ENCODE assay signal across 2 cellular contexts in genomic region chr17:50380369-50381259, GRCh38.
A peak's percentile ranks its signal among the peaks of the same experiment; 100 is the strongest.
TF ChIP-seq lines count a peak whose summit lies in the region.

No MANE protein-coding gene starts in this region.

TF ChIP-seq in HCT116, 20 proteins besides CTCF, POLR2A, EP300 and RAD21:
- TF ChIP-seq CEBPB (IDR thresholded peaks at IDR 0.05; ENCODE audit: low read depth) (no peak), EZH2 (IDR thresholded peaks at IDR 0.05) (no peak), EGR1 (IDR thresholded peaks at IDR 0.05; ENCODE audit: low read depth) (no peak), SRF (IDR thresholded peaks at IDR 0.05; ENCODE audit: low read depth) (no peak), YY1 (IDR thresholded peaks at IDR 0.05; ENCODE audit: extremely low read depth, insufficient replicate concordance, low read depth, low read length) (no peak), TCF7L2 (IDR thresholded peaks at IDR 0.05; ENCODE audit: borderline replicate concordance, extremely low read depth, insufficient read depth, insufficient read length) (no peak), ZNF274 (IDR thresholded peaks at IDR 0.05; ENCODE audit: low read depth, low read length) (no peak), ZBTB33 (IDR thresholded peaks at IDR 0.05; ENCODE audit: extremely low read depth, insufficient replicate concordance, low read length) (no peak), FOSL1 (IDR thresholded peaks at IDR 0.05; ENCODE audit: low read depth) (no peak), ELF1 (IDR thresholded peaks at IDR 0.05; ENCODE audit: borderline replicate concordance, low read depth) (no peak), POLR2AphosphoS5 (IDR thresholded peaks at IDR 0.05; ENCODE audit: low read depth, low read length) (peak; percentile 56), SP1 (IDR thresholded peaks at IDR 0.05; ENCODE audit: low read depth) (no peak), ZFX (IDR thresholded peaks at IDR 0.05) (peak; percentile 14; the same call in 1 of the 2 replicates), EZH2phosphoT487 (IDR thresholded peaks at IDR 0.05; ENCODE audit: borderline replicate concordance) (no peak), SIN3A (IDR thresholded peaks at IDR 0.05; ENCODE audit: low read depth) (0 out of 2 replicates have a peak, but pooled peaks have one; percentile 29), CBX3 (IDR thresholded peaks at IDR 0.05; ENCODE audit: low read depth) (no peak), JUND (IDR thresholded peaks at IDR 0.05) (peak; percentile 34)
- TF ChIP-seq, protein P1, sequence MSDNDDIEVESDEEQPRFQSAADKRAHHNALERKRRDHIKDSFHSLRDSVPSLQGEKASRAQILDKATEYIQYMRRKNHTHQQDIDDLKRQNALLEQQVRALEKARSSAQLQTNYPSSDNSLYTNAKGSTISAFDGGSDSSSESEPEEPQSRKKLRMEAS (IDR thresholded peaks at IDR 0.05): no peak
- TF ChIP-seq, protein P2, sequence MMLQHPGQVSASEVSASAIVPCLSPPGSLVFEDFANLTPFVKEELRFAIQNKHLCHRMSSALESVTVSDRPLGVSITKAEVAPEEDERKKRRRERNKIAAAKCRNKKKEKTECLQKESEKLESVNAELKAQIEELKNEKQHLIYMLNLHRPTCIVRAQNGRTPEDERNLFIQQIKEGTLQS (IDR thresholded peaks at IDR 0.05): no peak
- TF ChIP-seq, protein P3, sequence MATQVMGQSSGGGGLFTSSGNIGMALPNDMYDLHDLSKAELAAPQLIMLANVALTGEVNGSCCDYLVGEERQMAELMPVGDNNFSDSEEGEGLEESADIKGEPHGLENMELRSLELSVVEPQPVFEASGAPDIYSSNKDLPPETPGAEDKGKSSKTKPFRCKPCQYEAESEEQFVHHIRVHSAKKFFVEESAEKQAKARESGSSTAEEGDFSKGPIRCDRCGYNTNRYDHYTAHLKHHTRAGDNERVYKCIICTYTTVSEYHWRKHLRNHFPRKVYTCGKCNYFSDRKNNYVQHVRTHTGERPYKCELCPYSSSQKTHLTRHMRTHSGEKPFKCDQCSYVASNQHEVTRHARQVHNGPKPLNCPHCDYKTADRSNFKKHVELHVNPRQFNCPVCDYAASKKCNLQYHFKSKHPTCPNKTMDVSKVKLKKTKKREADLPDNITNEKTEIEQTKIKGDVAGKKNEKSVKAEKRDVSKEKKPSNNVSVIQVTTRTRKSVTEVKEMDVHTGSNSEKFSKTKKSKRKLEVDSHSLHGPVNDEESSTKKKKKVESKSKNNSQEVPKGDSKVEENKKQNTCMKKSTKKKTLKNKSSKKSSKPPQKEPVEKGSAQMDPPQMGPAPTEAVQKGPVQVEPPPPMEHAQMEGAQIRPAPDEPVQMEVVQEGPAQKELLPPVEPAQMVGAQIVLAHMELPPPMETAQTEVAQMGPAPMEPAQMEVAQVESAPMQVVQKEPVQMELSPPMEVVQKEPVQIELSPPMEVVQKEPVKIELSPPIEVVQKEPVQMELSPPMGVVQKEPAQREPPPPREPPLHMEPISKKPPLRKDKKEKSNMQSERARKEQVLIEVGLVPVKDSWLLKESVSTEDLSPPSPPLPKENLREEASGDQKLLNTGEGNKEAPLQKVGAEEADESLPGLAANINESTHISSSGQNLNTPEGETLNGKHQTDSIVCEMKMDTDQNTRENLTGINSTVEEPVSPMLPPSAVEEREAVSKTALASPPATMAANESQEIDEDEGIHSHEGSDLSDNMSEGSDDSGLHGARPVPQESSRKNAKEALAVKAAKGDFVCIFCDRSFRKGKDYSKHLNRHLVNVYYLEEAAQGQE (IDR thresholded peaks at IDR 0.05; ENCODE audit: low read depth): no peak

TF ChIP-seq in HepG2, 621 proteins besides CTCF, POLR2A, EP300 and RAD21 (continues in another document):
- TF ChIP-seq KLF12 (CRISPR knock-in tag; IDR thresholded peaks at IDR 0.05; ENCODE audit: borderline replicate concordance) (no peak), ATF7 (IDR thresholded peaks at IDR 0.05) (no peak), ATF7 (CRISPR knock-in tag; IDR thresholded peaks at IDR 0.05) (no peak), ZNF343 (CRISPR knock-in tag; IDR thresholded peaks at IDR 0.05) (no peak), ZNF230 (CRISPR knock-in tag; IDR thresholded peaks at IDR 0.05) (peak; percentile 43; the same call in 1 of the 2 replicates), RFX3 (CRISPR knock-in tag; IDR thresholded peaks at IDR 0.05) (no peak), NFYC (CRISPR knock-in tag; IDR thresholded peaks at IDR 0.05) (no peak), NONO (IDR thresholded peaks at IDR 0.05) (no peak), NONO (CRISPR knock-in tag; conservative IDR thresholded peaks at IDR 0.05) (no peak), SP140L (CRISPR knock-in tag; IDR thresholded peaks at IDR 0.05; ENCODE audit: borderline replicate concordance) (no peak), ZFX (CRISPR knock-in tag; IDR thresholded peaks at IDR 0.05; ENCODE audit: low read depth) (peak; percentile 27; the same call in 1 of the 2 replicates), CBX5 (CRISPR knock-in tag; IDR thresholded peaks at IDR 0.05; ENCODE audit: borderline replicate concordance) (no peak), SPEN (CRISPR knock-in tag; IDR thresholded peaks at IDR 0.05; ENCODE audit: low read depth) (no peak), ZNF12 (CRISPR knock-in tag; IDR thresholded peaks at IDR 0.05) (no peak), CREM (IDR thresholded peaks at IDR 0.05) (no peak), CREM (CRISPR knock-in tag; IDR thresholded peaks at IDR 0.05) (no peak), JARID2 (CRISPR knock-in tag; IDR thresholded peaks at IDR 0.05; ENCODE audit: insufficient replicate concordance) (no peak), HES4 (CRISPR knock-in tag; IDR thresholded peaks at IDR 0.05; ENCODE audit: borderline replicate concordance) (no peak), MAFK (conservative IDR thresholded peaks at IDR 0.05 in 1 of 2, IDR thresholded peaks at IDR 0.05 in 1 of 2; ENCODE audit: low read length in 2 of 2) (no peak), MAFF (IDR thresholded peaks at IDR 0.05; ENCODE audit: low read depth, low read length) (no peak), SMAD1 (CRISPR knock-in tag; IDR thresholded peaks at IDR 0.05; ENCODE audit: borderline replicate concordance, low read depth) (0 out of 2 replicates have a peak, but pooled peaks have one; percentile 33), ZNF724P (CRISPR knock-in tag; IDR thresholded peaks at IDR 0.05; ENCODE audit: borderline replicate concordance) (no peak), ZNF710 (CRISPR knock-in tag; IDR thresholded peaks at IDR 0.05; ENCODE audit: borderline replicate concordance) (no peak), CAMTA2 (CRISPR knock-in tag; IDR thresholded peaks at IDR 0.05; ENCODE audit: borderline replicate concordance) (no peak), CHCHD3 (CRISPR knock-in tag; IDR thresholded peaks at IDR 0.05) (no peak), JUN (CRISPR knock-in tag; IDR thresholded peaks at IDR 0.05) (no peak), UBTF (CRISPR knock-in tag; IDR thresholded peaks at IDR 0.05) (no peak), ZNF589 (CRISPR knock-in tag; conservative IDR thresholded peaks at IDR 0.05) (no peak), MED1 (CRISPR knock-in tag; IDR thresholded peaks at IDR 0.05) (no peak), GABPB1 (CRISPR knock-in tag; IDR thresholded peaks at IDR 0.05) (no peak), ZNF414 (CRISPR knock-in tag; IDR thresholded peaks at IDR 0.05) (no peak), ZNF382 (CRISPR knock-in tag; IDR thresholded peaks at IDR 0.05; ENCODE audit: borderline replicate concordance) (no peak), ZC3H4 (CRISPR knock-in tag; IDR thresholded peaks at IDR 0.05; ENCODE audit: borderline replicate concordance) (0 out of 2 replicates have a peak, but pooled peaks have one; percentile 48), ZFP36L2 (CRISPR knock-in tag; IDR thresholded peaks at IDR 0.05) (no peak), ZNF234 (CRISPR knock-in tag; conservative IDR thresholded peaks at IDR 0.05) (no peak)
- TF ChIP-seq, protein P4, sequence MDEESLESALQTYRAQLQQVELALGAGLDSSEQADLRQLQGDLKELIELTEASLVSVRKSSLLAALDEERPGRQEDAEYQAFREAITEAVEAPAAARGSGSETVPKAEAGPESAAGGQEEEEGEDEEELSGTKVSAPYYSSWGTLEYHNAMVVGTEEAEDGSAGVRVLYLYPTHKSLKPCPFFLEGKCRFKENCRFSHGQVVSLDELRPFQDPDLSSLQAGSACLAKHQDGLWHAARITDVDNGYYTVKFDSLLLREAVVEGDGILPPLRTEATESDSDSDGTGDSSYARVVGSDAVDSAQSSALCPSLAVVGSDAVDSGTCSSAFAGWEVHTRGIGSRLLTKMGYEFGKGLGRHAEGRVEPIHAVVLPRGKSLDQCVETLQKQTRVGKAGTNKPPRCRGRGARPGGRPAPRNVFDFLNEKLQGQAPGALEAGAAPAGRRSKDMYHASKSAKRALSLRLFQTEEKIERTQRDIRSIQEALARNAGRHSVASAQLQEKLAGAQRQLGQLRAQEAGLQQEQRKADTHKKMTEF (CRISPR knock-in tag; IDR thresholded peaks at IDR 0.05): no peak
- TF ChIP-seq, protein P5, sequence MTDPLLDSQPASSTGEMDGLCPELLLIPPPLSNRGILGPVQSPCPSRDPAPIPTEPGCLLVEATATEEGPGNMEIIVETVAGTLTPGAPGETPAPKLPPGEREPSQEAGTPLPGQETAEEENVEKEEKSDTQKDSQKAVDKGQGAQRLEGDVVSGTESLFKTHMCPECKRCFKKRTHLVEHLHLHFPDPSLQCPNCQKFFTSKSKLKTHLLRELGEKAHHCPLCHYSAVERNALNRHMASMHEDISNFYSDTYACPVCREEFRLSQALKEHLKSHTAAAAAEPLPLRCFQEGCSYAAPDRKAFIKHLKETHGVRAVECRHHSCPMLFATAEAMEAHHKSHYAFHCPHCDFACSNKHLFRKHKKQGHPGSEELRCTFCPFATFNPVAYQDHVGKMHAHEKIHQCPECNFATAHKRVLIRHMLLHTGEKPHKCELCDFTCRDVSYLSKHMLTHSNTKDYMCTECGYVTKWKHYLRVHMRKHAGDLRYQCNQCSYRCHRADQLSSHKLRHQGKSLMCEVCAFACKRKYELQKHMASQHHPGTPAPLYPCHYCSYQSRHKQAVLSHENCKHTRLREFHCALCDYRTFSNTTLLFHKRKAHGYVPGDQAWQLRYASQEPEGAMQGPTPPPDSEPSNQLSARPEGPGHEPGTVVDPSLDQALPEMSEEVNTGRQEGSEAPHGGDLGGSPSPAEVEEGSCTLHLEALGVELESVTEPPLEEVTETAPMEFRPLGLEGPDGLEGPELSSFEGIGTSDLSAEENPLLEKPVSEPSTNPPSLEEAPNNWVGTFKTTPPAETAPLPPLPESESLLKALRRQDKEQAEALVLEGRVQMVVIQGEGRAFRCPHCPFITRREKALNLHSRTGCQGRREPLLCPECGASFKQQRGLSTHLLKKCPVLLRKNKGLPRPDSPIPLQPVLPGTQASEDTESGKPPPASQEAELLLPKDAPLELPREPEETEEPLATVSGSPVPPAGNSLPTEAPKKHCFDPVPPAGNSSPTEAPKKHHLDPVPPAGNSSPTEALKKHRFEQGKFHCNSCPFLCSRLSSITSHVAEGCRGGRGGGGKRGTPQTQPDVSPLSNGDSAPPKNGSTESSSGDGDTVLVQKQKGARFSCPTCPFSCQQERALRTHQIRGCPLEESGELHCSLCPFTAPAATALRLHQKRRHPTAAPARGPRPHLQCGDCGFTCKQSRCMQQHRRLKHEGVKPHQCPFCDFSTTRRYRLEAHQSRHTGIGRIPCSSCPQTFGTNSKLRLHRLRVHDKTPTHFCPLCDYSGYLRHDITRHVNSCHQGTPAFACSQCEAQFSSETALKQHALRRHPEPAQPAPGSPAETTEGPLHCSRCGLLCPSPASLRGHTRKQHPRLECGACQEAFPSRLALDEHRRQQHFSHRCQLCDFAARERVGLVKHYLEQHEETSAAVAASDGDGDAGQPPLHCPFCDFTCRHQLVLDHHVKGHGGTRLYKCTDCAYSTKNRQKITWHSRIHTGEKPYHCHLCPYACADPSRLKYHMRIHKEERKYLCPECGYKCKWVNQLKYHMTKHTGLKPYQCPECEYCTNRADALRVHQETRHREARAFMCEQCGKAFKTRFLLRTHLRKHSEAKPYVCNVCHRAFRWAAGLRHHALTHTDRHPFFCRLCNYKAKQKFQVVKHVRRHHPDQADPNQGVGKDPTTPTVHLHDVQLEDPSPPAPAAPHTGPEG (CRISPR knock-in tag; IDR thresholded peaks at IDR 0.05): no peak
- TF ChIP-seq, protein P6, sequence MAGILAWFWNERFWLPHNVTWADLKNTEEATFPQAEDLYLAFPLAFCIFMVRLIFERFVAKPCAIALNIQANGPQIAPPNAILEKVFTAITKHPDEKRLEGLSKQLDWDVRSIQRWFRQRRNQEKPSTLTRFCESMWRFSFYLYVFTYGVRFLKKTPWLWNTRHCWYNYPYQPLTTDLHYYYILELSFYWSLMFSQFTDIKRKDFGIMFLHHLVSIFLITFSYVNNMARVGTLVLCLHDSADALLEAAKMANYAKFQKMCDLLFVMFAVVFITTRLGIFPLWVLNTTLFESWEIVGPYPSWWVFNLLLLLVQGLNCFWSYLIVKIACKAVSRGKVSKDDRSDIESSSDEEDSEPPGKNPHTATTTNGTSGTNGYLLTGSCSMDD (CRISPR knock-in tag; IDR thresholded peaks at IDR 0.05): no peak
